ENCODE assay signal across 23 cellular contexts in the genomic region with DNA sequence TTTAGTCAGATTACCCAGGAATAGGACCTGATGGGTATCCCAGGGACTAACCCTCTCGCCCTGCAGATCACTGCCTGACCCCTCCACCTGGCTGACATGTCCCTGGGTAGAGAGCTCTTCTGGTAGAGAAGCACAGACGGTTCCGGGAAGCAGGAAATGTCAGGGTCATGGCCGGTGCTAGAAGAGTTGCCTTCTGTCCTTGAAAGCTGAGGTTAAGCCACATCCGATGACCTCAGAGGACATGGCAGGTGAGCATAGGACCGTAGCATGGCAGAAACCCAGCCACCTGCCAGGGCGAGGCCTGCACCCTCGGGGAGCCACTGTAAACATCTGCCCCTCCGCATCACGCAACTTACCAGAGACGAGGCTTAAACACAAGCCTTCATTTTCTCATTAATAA.
A peak's percentile ranks its signal among the peaks of the same experiment; 100 is the strongest.
DNase-seq lines count a peak whose midpoint lies in the region; TF ChIP-seq lines count a peak whose summit lies in the region.
"Had no signal": no experiment of that assay in that cellular context is flagged by ENCODE, and none has a peak within 500 bp of the region (broad histone marks: within the 10 kb centered on the region; RNA-seq: fewer than 3 reads in every experiment).

No MANE protein-coding gene starts in this region.

- peak overlapping the region; percentile 56 for H3K27ac ChIP-seq in KMS-11
- H3K27ac ChIP-seq: BLaER1 treated with 17β-estradiol and CSF1 and Interleukin-3, amounts not matched to agents 10 nM and 100 nM; epithelial cell of prostate had no signal

- no peak overlapping the region for H3K4me3 ChIP-seq in KMS-11 (IDR thresholded peaks at IDR 0.05; ENCODE audit: insufficient read depth, low read depth, low read length)
- H3K4me3 ChIP-seq: BLaER1 treated with 17β-estradiol and CSF1 and Interleukin-3, amounts not matched to agents 10 nM and 100 nM had no signal

- 0 out of 2 replicates have a peak overlapping the region, but pooled peaks have one; percentile 3 for H3K9ac ChIP-seq in KMS-11
- H3K9ac ChIP-seq: BLaER1 treated with 17β-estradiol and CSF1 and Interleukin-3, amounts not matched to agents 10 nM and 100 nM had no signal

- DNase-seq in NCI-H2029 (lab: John Stamatoyannopoulos, UW) (peak; percentile 31), NCI-H2029 treated with DMSO at 0.1 percent for 48 hours (lab: John Stamatoyannopoulos, UW) (no peak), SHP77 (lab: John Stamatoyannopoulos, UW) (peak; percentile 92 to 93), progenitor cell of endocrine pancreas (ENCODE audit: low spot score, unreplicated experiment) (no peak), Ammon's horn (ENCODE audit: low spot score) (no peak), HK-2 (ENCODE audit: unreplicated experiment) (no peak), HT-29 (ENCODE audit: low spot score) (no peak)
- DNase-seq: 8988T; activated CD4-positive, CD25-positive, alpha-beta regulatory T cell treated with anti-CD3 and anti-CD28 coated beads, Interleukin-2, amount 50 U/mL, for 72 hours; activated effector memory CD4-positive, alpha-beta T cell treated with Interleukin-2 at 50 U/mL for 16 hours; foreskin melanocyte; kidney glomerular epithelial cell; NCI-H1048; NCI-H69; PC-3; stimulated activated CD8-positive, alpha-beta memory T cell treated with anti-CD3 and anti-CD28 coated beads, Interleukin-4, amount 100 ng/mL, for 48 hours; T1000 had no signal

- H3K4me1 ChIP-seq in KMS-11 (ENCODE audit: low read depth, poor library complexity, severe bottlenecking) = peaks cover 56% of the 10 kb centered on the region

- peaks cover 8% of the 10 kb centered on the region for H3K36me3 Mint-ChIP-seq in progenitor cell of endocrine pancreas (ENCODE audit: insufficient read depth)
- H3K36me3 Mint-ChIP-seq: memory B cell had no signal

- H3K4me2 ChIP-seq in KMS-11 = peak overlapping the region; percentile 52
- H3K4me2 ChIP-seq: BLaER1 treated with 17β-estradiol and CSF1 and Interleukin-3, amounts not matched to agents 10 nM and 100 nM had no signal

- H3K4me3 Mint-ChIP-seq in progenitor cell of endocrine pancreas (ENCODE audit: low read depth) = no peak overlapping the region
- H3K4me3 Mint-ChIP-seq: dendritic cell treated with granulocyte-macrophage colony-stimulating factor and Interleukin-4, amounts not matched to agents 40 ng/mL and 50 ng/mL, for 4 days; memory B cell; natural killer cell treated with Interleukin-12 subunit alpha and Interleukin-12 subunit beta and Interleukin-15 and Interleukin-18, amount 100 ng/mL, for 72 hours had no signal

- H3K4me1 Mint-ChIP-seq in progenitor cell of endocrine pancreas (ENCODE audit: low read depth) = peaks cover 36% of the 10 kb centered on the region
- H3K4me1 Mint-ChIP-seq: memory B cell had no signal

- H3K27me3 Mint-ChIP-seq in progenitor cell of endocrine pancreas = no peaks in the 10 kb centered on the region

- H4K20me1 ChIP-seq in KMS-11 (ENCODE audit: insufficient read depth) = no peaks in the 10 kb centered on the region
- H4K20me1 ChIP-seq: BLaER1 treated with 17β-estradiol and CSF1 and Interleukin-3, amounts not matched to agents 10 nM and 100 nM had no signal

- TF ChIP-seq CTCF in KMS-11 (conservative IDR thresholded peaks at IDR 0.05; ENCODE audit: low read depth, low read length) (no peak), progenitor cell of endocrine pancreas (IDR thresholded peaks at IDR 0.05; ENCODE audit: unreplicated experiment) (no peak)

- peak overlapping the region; percentile 84 for H3K27ac Mint-ChIP-seq in progenitor cell of endocrine pancreas
- H3K27ac Mint-ChIP-seq: dendritic cell treated with granulocyte-macrophage colony-stimulating factor and Interleukin-4, amounts not matched to agents 40 ng/mL and 50 ng/mL, for 4 days; memory B cell; natural killer cell treated with Interleukin-12 subunit alpha and Interleukin-12 subunit beta and Interleukin-15 and Interleukin-18, amount 100 ng/mL, for 72 hours had no signal

- H3K27me3 ChIP-seq in KMS-11 (ENCODE audit: insufficient read depth, low read depth) = no peaks in the 10 kb centered on the region
- H3K27me3 ChIP-seq: BLaER1 treated with 17β-estradiol and CSF1 and Interleukin-3, amounts not matched to agents 10 nM and 100 nM had no signal

- H3K36me3 ChIP-seq in KMS-11 (ENCODE audit: insufficient read depth) = no peaks in the 10 kb centered on the region
- H3K36me3 ChIP-seq: BLaER1 treated with 17β-estradiol and CSF1 and Interleukin-3, amounts not matched to agents 10 nM and 100 nM had no signal

- H3K79me2 ChIP-seq in KMS-11 (ENCODE audit: insufficient read depth, low read depth) = 0 out of 2 replicates have a peak, but pooled peaks cover 4% of the 10 kb centered on the region

- peak overlapping the region; percentile 20; the same call in 1 of the 2 replicates for H2AFZ ChIP-seq in KMS-11 (ENCODE audit: low read depth)

- H3K9me3 Mint-ChIP-seq in progenitor cell of endocrine pancreas (ENCODE audit: low read depth) = peaks cover 15% of the 10 kb centered on the region

Comparison
In these comparisons a context has a peak if more than half of its experiments do, and no peak if none do; other contexts are left out.
1. DNase-seq: peak in NCI-H2029 (single experiment) and SHP77 (2 of 2); none in NCI-H2029 treated with DMSO at 0.1 percent for 48 hours (single experiment), progenitor cell of endocrine pancreas (single experiment), Ammon's horn (single experiment), HK-2 (single experiment) and HT-29 (single experiment).